19 cellular contexts compared by ENCODE assay signal in the genomic region with DNA sequence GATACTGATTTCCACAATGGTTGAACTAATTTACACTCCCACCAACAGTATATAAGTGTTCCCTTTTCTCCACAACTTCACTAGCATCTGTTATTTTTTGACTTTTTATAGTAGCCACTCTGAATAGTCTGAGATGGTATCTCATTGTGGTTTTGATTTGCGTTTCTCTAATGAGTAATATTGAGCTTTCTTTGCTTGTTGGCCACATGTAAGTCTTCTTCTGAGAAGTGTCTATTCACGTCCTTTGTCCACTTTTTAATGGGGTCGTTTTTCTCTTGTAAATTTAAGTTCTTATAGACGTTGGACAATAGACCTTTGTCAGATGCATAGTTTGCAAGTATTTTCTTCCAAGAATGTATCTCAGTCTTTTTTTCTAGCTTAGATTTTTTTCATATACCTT. TPM values are rescaled to one million over a fixed set of nuclear protein-coding genes. Genes with fewer than 3 reads are reported as not detected.
DNase-seq lines count a peak whose midpoint lies in the region; ATAC-seq, FAIRE-seq and TF ChIP-seq lines count a peak whose summit lies in the region.
"Had no signal": no experiment of that assay in that cellular context is flagged by ENCODE, and none has a peak within 500 bp of the region (broad histone marks: within the 10 kb centered on the region; RNA-seq: fewer than 3 reads in every experiment).

No MANE protein-coding gene starts in this region.

- no peaks in the 10 kb centered on the region for H3K27me3 ChIP-seq in GM06990 (replicated peaks; ENCODE audit: control insufficient read depth, insufficient read depth, low read length)
- H3K27me3 ChIP-seq: adrenal gland, colonic mucosa, esophagus muscularis mucosa had no signal

- peak overlapping the region; percentile 9; the same call in 1 of the 2 replicates for H3K4me3 ChIP-seq in GM06990 (replicated peaks; ENCODE audit: low read depth, low read length)
- H3K4me3 ChIP-seq: adrenal gland, colonic mucosa, esophagus muscularis mucosa had no signal

- no peak for FAIRE-seq in urothelium cell line (lab: Jason Lieb, UNC)
- FAIRE-seq: D721Med, HTR-8/SVneo had no signal

- no peak for TF ChIP-seq CTCF in GM06990 (IDR thresholded peaks at IDR 0.05; ENCODE audit: insufficient read depth, low read length, poor library complexity, severe bottlenecking)

- ATAC-seq in GM18907 (IDR thresholded peaks at IDR 0.05; ENCODE audit: unreplicated experiment) = peak; percentile 53
- ATAC-seq in HG02759 (IDR thresholded peaks at IDR 0.05; ENCODE audit: unreplicated experiment) = peak; percentile 53
- no peak for ATAC-seq in HG03045 (IDR thresholded peaks at IDR 0.05; ENCODE audit: unreplicated experiment)
- ATAC-seq: left ventricle myocardium superior, right cardiac atrium had no signal

- no peak for DNase-seq in GM06990 (ENCODE audit: extremely low read depth, insufficient read length)
- DNase-seq in M059J (ENCODE audit: low read depth) = peak; percentile 35
- no peak for DNase-seq in urothelium cell line (ENCODE audit: low spot score)
- DNase-seq in stimulated activated CD4-positive, alpha-beta T cell treated with anti-CD3 and anti-CD28 coated beads, Interleukin-4, amount 100 ng/mL, for 4 hours = no peak
- DNase-seq in middle frontal gyrus (ENCODE audit: extremely low spot score, low spot score) = no peak
- DNase-seq: adrenal gland; colonic mucosa; hypothalamus; left ventricle myocardium superior; MM.1S; right cardiac atrium; stimulated activated CD4-positive, alpha-beta T cell treated with anti-CD3 and anti-CD28 coated beads, Interleukin-4, amount 100 ng/mL, for 1 hour; stimulated activated naive B cell treated with anti-CD40 and anti-IgM and Interleukin-4, amounts not matched to agents 10 μg/mL and 1 μg/mL and 100 μg/mL, for 72 hours had no signal

- H3K36me3 ChIP-seq in GM06990 (ENCODE audit: control insufficient read depth, insufficient read depth, low read length) = peaks cover 2% of the 10 kb centered on the region; the same call in 1 of the 2 replicates
- H3K36me3 ChIP-seq: adrenal gland, colonic mucosa, esophagus muscularis mucosa had no signal

RNA-seq across cellular contexts. Expression of a gene that starts 10.0 kb away (rescaled TPM):
- total RNA-seq in M059J (2014; rRNA removed; shearing (Covaris generic)) = 16.0 and 18.1 TPM in 2 replicates
